ENCODE assay signal across 8 cellular contexts in genomic region chr20:16476032-16476431, GRCh38.
DNase-seq lines count a peak whose midpoint lies in the region; TF ChIP-seq lines count a peak whose summit lies in the region.

No MANE protein-coding gene starts in this region.

- H3K9ac ChIP-seq in MM.1S (ENCODE audit: low read length): no peak overlapping the region

- H3K27me3 ChIP-seq in MM.1S (replicated peaks; ENCODE audit: insufficient read depth, low read length) (no peaks in the 10 kb centered on the region), ovary (no peaks in the 10 kb centered on the region)

- no peak overlapping the region for H3K27ac Mint-ChIP-seq in activated T-helper 1 cell treated with anti-CD3 and anti-CD28 coated beads, Interleukin-12 subunit alpha, Interleukin-12 subunit beta, Interleukin-2, Interleukin-4 antibody, amounts not matched to agents 30 ng/mL and 10 ng/mL and 1 ng/mL, durations not matched to agents 14 hours and 24 hours and 36 hours

- H3K4me3 Mint-ChIP-seq in activated T-helper 1 cell treated with anti-CD3 and anti-CD28 coated beads, Interleukin-12 subunit alpha, Interleukin-12 subunit beta, Interleukin-2, Interleukin-4 antibody, amounts not matched to agents 30 ng/mL and 10 ng/mL and 1 ng/mL, durations not matched to agents 14 hours and 24 hours and 36 hours: no peak overlapping the region

- DNase-seq in COR-L47 (lab: John Stamatoyannopoulos, UW): peak; percentile 21
- peak; percentile 38 for DNase-seq in GM20000 (ENCODE audit: low spot score)
- DNase-seq in MM.1S: peak; percentile 44
- DNase-seq in SK-MEL-5 (ENCODE audit: low read depth, low spot score): peak; percentile 73
- peak; percentile 80 for DNase-seq in fibroblast of pulmonary artery (ENCODE audit: low read depth)
- DNase-seq in ovary: no peak
- DNase-seq in activated T-helper 1 cell treated with anti-CD3 and anti-CD28 coated beads, Interleukin-12 subunit alpha, Interleukin-12 subunit beta, Interleukin-2, Interleukin-4 antibody, amounts not matched to agents 30 ng/mL and 10 ng/mL and 1 ng/mL, durations not matched to agents 14 hours and 24 hours and 36 hours (ENCODE audit: low spot score): no peak
- no peak for DNase-seq in mucosa of gallbladder (ENCODE audit: low spot score)

- H3K4me2 ChIP-seq in MM.1S (ENCODE audit: low read depth, low read length): no peak overlapping the region

- no peaks in the 10 kb centered on the region for H3K9me3 Mint-ChIP-seq in activated T-helper 1 cell treated with anti-CD3 and anti-CD28 coated beads, Interleukin-12 subunit alpha, Interleukin-12 subunit beta, Interleukin-2, Interleukin-4 antibody, amounts not matched to agents 30 ng/mL and 10 ng/mL and 1 ng/mL, durations not matched to agents 14 hours and 24 hours and 36 hours

- no peaks in the 10 kb centered on the region for H3F3A ChIP-seq in MM.1S (ENCODE audit: insufficient read depth, low read length)

- H3K4me1 Mint-ChIP-seq in activated T-helper 1 cell treated with anti-CD3 and anti-CD28 coated beads, Interleukin-12 subunit alpha, Interleukin-12 subunit beta, Interleukin-2, Interleukin-4 antibody, amounts not matched to agents 30 ng/mL and 10 ng/mL and 1 ng/mL, durations not matched to agents 14 hours and 24 hours and 36 hours (ENCODE audit: low read depth): peaks cover 8% of the 10 kb centered on the region

- TF ChIP-seq EP300 in ovary (IDR thresholded peaks at IDR 0.05): no peak

- H3K4me1 ChIP-seq in MM.1S (ENCODE audit: low read length) (no peaks in the 10 kb centered on the region), ovary (ENCODE audit: insufficient read depth) (peaks cover 1% of the 10 kb centered on the region)

- no peaks in the 10 kb centered on the region for H3K27me3 Mint-ChIP-seq in activated T-helper 1 cell treated with anti-CD3 and anti-CD28 coated beads, Interleukin-12 subunit alpha, Interleukin-12 subunit beta, Interleukin-2, Interleukin-4 antibody, amounts not matched to agents 30 ng/mL and 10 ng/mL and 1 ng/mL, durations not matched to agents 14 hours and 24 hours and 36 hours (ENCODE audit: insufficient read depth)

- no peaks in the 10 kb centered on the region for H3K79me2 ChIP-seq in MM.1S (ENCODE audit: low read length)

- H3K4me3 ChIP-seq in MM.1S (ENCODE audit: low read length) (no peak overlapping the region), fibroblast of pulmonary artery (replicated peaks; ENCODE audit: low read depth, low read length) (no peak overlapping the region), ovary (no peak overlapping the region)

- H3K27ac ChIP-seq in MM.1S (ENCODE audit: low read length) (no peak overlapping the region), ovary (no peak overlapping the region)

- no peaks in the 10 kb centered on the region for H3K9me3 ChIP-seq in MM.1S (replicated peaks; ENCODE audit: insufficient read depth, low read length)
- H3K9me3 ChIP-seq in ovary: no peaks in the 10 kb centered on the region

- no peak overlapping the region for H2AFZ ChIP-seq in MM.1S (ENCODE audit: low read length)

- H3K36me3 ChIP-seq in MM.1S (replicated peaks; ENCODE audit: insufficient read depth, low read length): no peaks in the 10 kb centered on the region
- H3K36me3 ChIP-seq in ovary: no peaks in the 10 kb centered on the region

- H3K9me2 ChIP-seq in MM.1S (replicated peaks; ENCODE audit: insufficient read depth, low read length): no peaks in the 10 kb centered on the region

- TF ChIP-seq CTCF in GM20000 (IDR thresholded peaks at IDR 0.05; ENCODE audit: extremely low read depth, missing control alignments): peak; percentile 26
- peak; percentile 63 for TF ChIP-seq CTCF in MM.1S (IDR thresholded peaks at IDR 0.05; ENCODE audit: low read length)
- TF ChIP-seq CTCF in fibroblast of pulmonary artery (IDR thresholded peaks at IDR 0.05; ENCODE audit: low read length, missing control alignments): peak; percentile 64
- TF ChIP-seq CTCF in ovary (IDR thresholded peaks at IDR 0.05): peak; percentile 39 to 62 (median 61)

- TF ChIP-seq POLR2A in ovary (IDR thresholded peaks at IDR 0.05): no peak

- no peaks in the 10 kb centered on the region for H3K36me3 Mint-ChIP-seq in activated T-helper 1 cell treated with anti-CD3 and anti-CD28 coated beads, Interleukin-12 subunit alpha, Interleukin-12 subunit beta, Interleukin-2, Interleukin-4 antibody, amounts not matched to agents 30 ng/mL and 10 ng/mL and 1 ng/mL, durations not matched to agents 14 hours and 24 hours and 36 hours (ENCODE audit: low read depth)

- in situ Hi-C loops in SK-MEL-5 (cut with HindIII; ENCODE audit: low pct_unique_long_range_greater_than_20kb, low sequenced_read_pairs): no loop called here

- WGBS in ovary, 3 donors: 10 to 15% (median 13%) methylated on average over 3 of the region's 3 CpGs

- no peaks in the 10 kb centered on the region for H4K20me1 ChIP-seq in MM.1S (ENCODE audit: insufficient read depth, low read length)

- intact Hi-C loops in ovary (cut with DNase I): no loop called here
- intact Hi-C loops in activated T-helper 1 cell treated with anti-CD3 and anti-CD28 coated beads, Interleukin-12 subunit alpha, Interleukin-12 subunit beta, Interleukin-2, Interleukin-4 antibody, amounts not matched to agents 30 ng/mL and 10 ng/mL and 1 ng/mL, durations not matched to agents 14 hours and 24 hours and 36 hours (cut with micrococcal nuclease): no loop called here

Comparison
In these comparisons a context has a peak if more than half of its experiments do, and no peak if none do; other contexts are left out.
1. DNase-seq: peak in COR-L47 (single experiment), GM20000 (single experiment), MM.1S (single experiment), SK-MEL-5 (single experiment) and fibroblast of pulmonary artery (single experiment); none in ovary (0 of 5), activated T-helper 1 cell treated with anti-CD3 and anti-CD28 coated beads, Interleukin-12 subunit alpha, Interleukin-12 subunit beta, Interleukin-2, Interleukin-4 antibody, amounts not matched to agents 30 ng/mL and 10 ng/mL and 1 ng/mL, durations not matched to agents 14 hours and 24 hours and 36 hours (single experiment) and mucosa of gallbladder (single experiment).
2. Peak in every context shown above with its lines, with median percentiles within 50 percentile points of each other: CTCF ChIP-seq.